In the genomic region with DNA sequence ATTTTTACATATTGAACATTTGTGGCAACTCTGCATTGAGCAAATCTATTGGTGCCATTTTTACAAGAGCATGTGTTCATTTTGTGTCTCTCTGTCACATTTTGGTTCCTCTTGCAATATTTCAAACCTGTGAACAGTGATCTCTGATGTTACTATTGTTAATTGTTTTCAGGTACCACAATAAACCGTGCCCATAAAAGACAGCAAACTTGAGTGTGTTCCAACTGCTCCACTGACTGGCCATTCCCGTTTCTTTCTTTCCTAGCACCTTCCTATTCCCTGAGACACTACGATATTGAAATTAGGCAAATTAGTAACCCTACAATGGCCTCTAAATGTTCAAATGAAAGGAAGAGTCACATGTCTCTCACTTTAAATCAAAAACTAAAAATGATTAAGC, we compare ENCODE assay signal across 18 cellular contexts.
A peak's percentile ranks its signal among the peaks of the same experiment; 100 is the strongest.
DNase-seq lines count a peak whose midpoint lies in the region; ATAC-seq, FAIRE-seq and TF ChIP-seq lines count a peak whose summit lies in the region.
"Had no signal": no experiment of that assay in that cellular context is flagged by ENCODE, and none has a peak within 500 bp of the region (broad histone marks: within the 10 kb centered on the region; RNA-seq: fewer than 3 reads in every experiment).

No MANE protein-coding gene starts in this region.

- no peaks in the 10 kb centered on the region for H3K4me1 ChIP-seq in astrocyte (ENCODE audit: insufficient read depth, low read length)
- no peaks in the 10 kb centered on the region for H3K4me1 ChIP-seq in mucosa of descending colon (ENCODE audit: low read depth)

- no peak overlapping the region for H3K4me3 ChIP-seq in astrocyte (ENCODE audit: insufficient read depth, low read depth, low read length)
- no peak overlapping the region for H3K4me3 ChIP-seq in mucosa of descending colon
- H3K4me3 ChIP-seq: GM23248 had no signal

- H3K79me2 ChIP-seq in astrocyte (ENCODE audit: insufficient read depth, low read length): no peaks in the 10 kb centered on the region

- no peak overlapping the region for H3K27ac ChIP-seq in astrocyte (ENCODE audit: low read depth, low read length)
- H3K27ac ChIP-seq: GM23248 had no signal

- peaks cover 19% of the 10 kb centered on the region for H3K36me3 Mint-ChIP-seq in IgD-negative memory B cell
- H3K36me3 Mint-ChIP-seq in astrocyte (ENCODE audit: low read depth, unreplicated experiment): peaks cover 15% of the 10 kb centered on the region
- H3K36me3 Mint-ChIP-seq in activated CD4-positive, alpha-beta memory T cell treated with anti-CD3 and anti-CD28 coated beads, Interleukin-2, amount 10 ng/mL, durations not matched to agents 7 days and 5 days (ENCODE audit: low read depth): peaks cover 58% of the 10 kb centered on the region

- H3K9ac ChIP-seq in astrocyte (ENCODE audit: low read length): no peak overlapping the region
- H3K9ac ChIP-seq: GM23248 had no signal

- H3K36me3 ChIP-seq in astrocyte (ENCODE audit: insufficient read depth, low read length) (peaks cover 18% of the 10 kb centered on the region), mucosa of descending colon (ENCODE audit: low read depth) (no peaks in the 10 kb centered on the region)

- intact Hi-C loops in mucosa of descending colon (cut with DNase I, micrococcal nuclease): no loop called here

- no peaks in the 10 kb centered on the region for H3K27me3 Mint-ChIP-seq in IgD-negative memory B cell
- no peaks in the 10 kb centered on the region for H3K27me3 Mint-ChIP-seq in astrocyte (ENCODE audit: low read depth, unreplicated experiment)
- H3K27me3 Mint-ChIP-seq in activated CD4-positive, alpha-beta memory T cell treated with anti-CD3 and anti-CD28 coated beads, Interleukin-2, amount 10 ng/mL, durations not matched to agents 7 days and 5 days: no peaks in the 10 kb centered on the region
- H3K27me3 Mint-ChIP-seq: CD4-positive, alpha-beta memory T cell had no signal

- H2AFZ ChIP-seq in astrocyte (ENCODE audit: low read depth, low read length): no peak overlapping the region
- H2AFZ ChIP-seq: GM23248 had no signal

- no peaks in the 10 kb centered on the region for H3K27me3 ChIP-seq in astrocyte (ENCODE audit: insufficient read depth, low read length)

- FAIRE-seq in astrocyte (lab: Jason Lieb, UNC): no peak
- FAIRE-seq: GM18507, H1 had no signal

- H3K27ac Mint-ChIP-seq in IgD-negative memory B cell (peak overlapping the region in 2 of 3 donors; percentile 77 to 86), astrocyte (ENCODE audit: unreplicated experiment) (peak overlapping the region; percentile 5)
- no peak overlapping the region for H3K27ac Mint-ChIP-seq in activated CD4-positive, alpha-beta memory T cell treated with anti-CD3 and anti-CD28 coated beads, Interleukin-2, amount 10 ng/mL, durations not matched to agents 7 days and 5 days

- H3K9me3 ChIP-seq in astrocyte (ENCODE audit: insufficient read depth, low read depth, low read length) (no peaks in the 10 kb centered on the region), mucosa of descending colon (no peaks in the 10 kb centered on the region)

- no peak overlapping the region for H3K4me2 ChIP-seq in astrocyte (ENCODE audit: low read length)

- H3K9me3 Mint-ChIP-seq in IgD-negative memory B cell (no peaks in the 10 kb centered on the region), astrocyte (ENCODE audit: unreplicated experiment) (peaks cover 5% of the 10 kb centered on the region)
- no peaks in the 10 kb centered on the region for H3K9me3 Mint-ChIP-seq in activated CD4-positive, alpha-beta memory T cell treated with anti-CD3 and anti-CD28 coated beads, Interleukin-2, amount 10 ng/mL, durations not matched to agents 7 days and 5 days

- DNase-seq in astrocyte (ENCODE audit: low read depth): no peak
- DNase-seq in mucosa of descending colon: peak in 1 of 3 donors; percentile 32
- no peak for DNase-seq in activated CD4-positive, alpha-beta memory T cell treated with anti-CD3 and anti-CD28 coated beads, Interleukin-2, amount 10 ng/mL, durations not matched to agents 7 days and 5 days
- DNase-seq: C1 segment of cervical spinal cord; Calu3; CD4-positive, alpha-beta memory T cell; COR-L47; DMS53; DMS79 treated with DMSO at 0.1 percent for 48 hours; GF-D8; GM23248; H7; HCEC 1CT had no signal

- H4K20me1 ChIP-seq in astrocyte (ENCODE audit: insufficient read depth, low read length): no peaks in the 10 kb centered on the region

- ATAC-seq in mucosa of descending colon: peak; percentile 53
- ATAC-seq in HG03442 (IDR thresholded peaks at IDR 0.05; ENCODE audit: unreplicated experiment): no peak
- no peak for ATAC-seq in GM21447 (IDR thresholded peaks at IDR 0.05; ENCODE audit: unreplicated experiment)

- peaks cover 8 to 11% (median 10%) of the 10 kb centered on the region in 3 donors for H3K4me1 Mint-ChIP-seq in IgD-negative memory B cell
- peaks cover 8% of the 10 kb centered on the region for H3K4me1 Mint-ChIP-seq in astrocyte (ENCODE audit: low read depth, unreplicated experiment)
- peaks cover 13% of the 10 kb centered on the region for H3K4me1 Mint-ChIP-seq in activated CD4-positive, alpha-beta memory T cell treated with anti-CD3 and anti-CD28 coated beads, Interleukin-2, amount 10 ng/mL, durations not matched to agents 7 days and 5 days

- no peak overlapping the region for H3K4me3 Mint-ChIP-seq in IgD-negative memory B cell
- H3K4me3 Mint-ChIP-seq in astrocyte (ENCODE audit: unreplicated experiment): no peak overlapping the region
- H3K4me3 Mint-ChIP-seq in activated CD4-positive, alpha-beta memory T cell treated with anti-CD3 and anti-CD28 coated beads, Interleukin-2, amount 10 ng/mL, durations not matched to agents 7 days and 5 days: no peak overlapping the region
- H3K4me3 Mint-ChIP-seq: CD4-positive, alpha-beta memory T cell had no signal

- CTCF ChIA-PET in activated CD4-positive, alpha-beta memory T cell treated with anti-CD3 and anti-CD28 coated beads, Interleukin-2, amount 10 ng/mL, durations not matched to agents 7 days and 5 days (lab: Charles Lee): interaction anchor here (0.5 kb wide), 1 partner anchor 203 kb away, joined by 3 read pairs; no protein-coding TSS in a partner anchor

- TF ChIP-seq CTCF in astrocyte (IDR thresholded peaks at IDR 0.05; ENCODE audit: insufficient read depth, low read depth, low read length): no peak
- TF ChIP-seq CTCF in mucosa of descending colon (IDR thresholded peaks at IDR 0.05): no peak

- POLR2A ChIA-PET in activated CD4-positive, alpha-beta memory T cell treated with anti-CD3 and anti-CD28 coated beads, Interleukin-2, amount 10 ng/mL, durations not matched to agents 7 days and 5 days (lab: Charles Lee): no interaction called here
